ENCODE assay signal across 15 cellular contexts in genomic region chr18:58843662-58844035, GRCh38. TPM values are rescaled to one million over a fixed set of nuclear protein-coding genes. Genes with fewer than 3 reads are reported as not detected.
DNase-seq lines count a peak whose midpoint lies in the region; ATAC-seq and TF ChIP-seq lines count a peak whose summit lies in the region.
"Had no signal": no experiment of that assay in that cellular context is flagged by ENCODE, and none has a peak within 500 bp of the region (broad histone marks: within the 10 kb centered on the region; RNA-seq: fewer than 3 reads in every experiment).

No MANE protein-coding gene starts in this region.

- H2BK15ac ChIP-seq in mesendoderm (replicated peaks; ENCODE audit: low read depth) = peak overlapping the region; percentile 99

- no peak overlapping the region for H4K5ac ChIP-seq in mesendoderm (ENCODE audit: low read length)

- H2AK5ac ChIP-seq in mesendoderm (ENCODE audit: low read length) = no peak overlapping the region

- H3K4ac ChIP-seq in mesendoderm (ENCODE audit: low read depth, low read length) = no peak overlapping the region

- H2BK120ac ChIP-seq in mesendoderm (ENCODE audit: low read depth, low read length) = peak overlapping the region; percentile 47

- no peaks in the 10 kb centered on the region for H3K9me3 ChIP-seq in body of pancreas
- H3K9me3 ChIP-seq: spleen had no signal

- H3K9ac ChIP-seq in mesendoderm (ENCODE audit: low read length) = no peak overlapping the region

- H3K23ac ChIP-seq in mesendoderm (ENCODE audit: low read length) = no peak overlapping the region

- TF ChIP-seq POLR2A in body of pancreas (IDR thresholded peaks at IDR 0.05) = no peak

- H3K79me1 ChIP-seq in mesendoderm (ENCODE audit: low read length) = no peaks in the 10 kb centered on the region

- H3K27ac ChIP-seq in mesendoderm (ENCODE audit: low read depth, low read length) (no peak overlapping the region), substantia nigra (ENCODE audit: low read depth, low read length, poor library complexity, severe bottlenecking) (peak overlapping the region; percentile 28), body of pancreas (no peak overlapping the region)
- H3K27ac ChIP-seq: spleen had no signal

- peak overlapping the region; percentile 14 for H3K18ac ChIP-seq in mesendoderm (ENCODE audit: low read length)

- ATAC-seq in body of pancreas = no peak
- ATAC-seq in GM21529 (IDR thresholded peaks at IDR 0.05; ENCODE audit: unreplicated experiment) = no peak
- no peak for ATAC-seq in GM21717 (IDR thresholded peaks at IDR 0.05; ENCODE audit: unreplicated experiment)
- ATAC-seq: effector memory CD8-positive, alpha-beta T cell; natural killer cell had no signal

- WGBS in mesendoderm (ENCODE audit: extremely low coverage, insufficient coverage, low lambda C conversion rate) = no CpG with 5 or more reads among the region's 2 CpGs
- WGBS in body of pancreas, 2 donors = 79 to 80% methylated on average over 2 of the region's 2 CpGs

- H3K4me2 ChIP-seq in mesendoderm (ENCODE audit: low read length) = no peak overlapping the region

- intact Hi-C loops in body of pancreas (cut with DNase I) = no loop called here

- H3K4me1 ChIP-seq in mesendoderm (ENCODE audit: control insufficient read depth, low read depth, low read length) (peaks cover 10% of the 10 kb centered on the region), body of pancreas (peaks cover 10% of the 10 kb centered on the region)

- no peaks in the 10 kb centered on the region for H3K79me2 ChIP-seq in mesendoderm (ENCODE audit: control insufficient read depth, insufficient read depth, low read length)

- H3K36me3 ChIP-seq in mesendoderm (ENCODE audit: control insufficient read depth, insufficient read depth, low read length) (no peaks in the 10 kb centered on the region), body of pancreas (replicated peaks in 1 of 2; ENCODE audit: insufficient read depth in 1 of 2, low read depth in 2 of 2) (no peaks in the 10 kb centered on the region)
- H3K36me3 ChIP-seq: spleen had no signal

- H4K8ac ChIP-seq in mesendoderm (ENCODE audit: low read depth, low read length) = no peak overlapping the region

- no peaks in the 10 kb centered on the region for H3K27me3 ChIP-seq in mesendoderm (ENCODE audit: insufficient read depth, low read length, poor library complexity)
- no peaks in the 10 kb centered on the region for H3K27me3 ChIP-seq in body of pancreas

- H2BK5ac ChIP-seq in mesendoderm (ENCODE audit: low read length) = no peak overlapping the region

- H3K56ac ChIP-seq in mesendoderm (ENCODE audit: low read length) = no peak overlapping the region

- DNase-seq in NCI-H2081 (lab: John Stamatoyannopoulos, UW) (peak; percentile 14 to 33), NCI-H2081 treated with DMSO at 0.1 percent for 48 hours (lab: John Stamatoyannopoulos, UW) (no peak), NCI-H748 (lab: John Stamatoyannopoulos, UW; ENCODE audit: unreplicated experiment) (peak; percentile 89), mesendoderm (no peak), substantia nigra (lab: John Stamatoyannopoulos, UW) (peak in 1 of 49 donors; percentile 7), body of pancreas (no peak)
- DNase-seq: 8988T; AML-193; effector memory CD8-positive, alpha-beta T cell; natural killer cell; NCI-H187; NCI-H524; spleen had no signal

- H3K4me3 ChIP-seq in mesendoderm (ENCODE audit: low read length) = no peak overlapping the region
- no peak overlapping the region for H3K4me3 ChIP-seq in body of pancreas
- H3K4me3 ChIP-seq: spleen had no signal

- TF ChIP-seq CTCF in body of pancreas (IDR thresholded peaks at IDR 0.05) = no peak

RNA-seq across cellular contexts. Expression of gene ZNF532, which starts 21.0 kb away (rescaled TPM):
- 91.0 TPM for polyA plus RNA-seq in mesendoderm (2013, experiment 1 of 2)
- polyA plus RNA-seq in mesendoderm (2013, experiment 2 of 2) = 94.4 TPM
- total RNA-seq in body of pancreas = 10 to 100 TPM; 12.2 to 52.1 TPM

Comparison
In these comparisons a context has a peak if more than half of its experiments do, and no peak if none do; other contexts are left out.
1. DNase-seq: peak in NCI-H2081 (2 of 2) and NCI-H748 (single experiment); none in NCI-H2081 treated with DMSO at 0.1 percent for 48 hours (single experiment), mesendoderm (single experiment) and body of pancreas (0 of 4).